In the genomic region with DNA sequence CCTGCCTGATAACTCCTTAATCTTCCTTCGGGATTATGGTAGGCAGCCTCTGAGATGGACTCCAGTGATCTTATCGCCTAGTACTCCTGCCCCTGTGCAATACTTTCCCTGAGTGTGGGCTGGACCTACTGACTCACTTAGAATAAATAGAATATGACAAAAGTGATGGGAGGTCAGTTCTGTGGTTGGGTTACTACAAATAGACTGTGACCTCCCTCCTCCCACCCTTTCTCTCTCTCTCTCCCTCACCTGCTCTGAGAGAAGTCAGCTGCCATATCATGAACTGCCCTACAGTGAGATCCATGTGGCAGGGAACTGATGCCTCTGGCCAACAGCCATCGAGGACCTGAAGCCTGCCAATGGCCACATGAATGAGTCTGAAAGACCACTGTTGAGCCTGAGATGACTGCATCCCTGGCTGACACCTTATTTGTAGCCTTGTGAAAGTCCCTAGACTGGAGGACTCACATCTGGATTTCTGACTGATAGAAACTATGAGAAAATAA, we compare ENCODE assay signal across 2 cellular contexts.
TF ChIP-seq lines count a peak whose summit lies in the region.

No MANE protein-coding gene starts in this region.

TF ChIP-seq in K562, 482 proteins besides CTCF, POLR2A, EP300 and RAD21 (continues in another document):
- peak; percentile 63; the same call in 1 of the 2 replicates for TF ChIP-seq JUN (IDR thresholded peaks at IDR 0.05; ENCODE audit: borderline replicate concordance, low read depth, low read length)
- TF ChIP-seq JUN (CRISPR knock-in tag; IDR thresholded peaks at IDR 0.05; ENCODE audit: borderline replicate concordance): no peak
- no peak for TF ChIP-seq NR2C2 (CRISPR knock-in tag; IDR thresholded peaks at IDR 0.05)
- TF ChIP-seq NR2C2 (tag; IDR thresholded peaks at IDR 0.05): peak; percentile 69; the same call in 1 of the 2 replicates
- no peak for TF ChIP-seq RFX5 (IDR thresholded peaks at IDR 0.05; ENCODE audit: low read depth, low read length)
- TF ChIP-seq ZNF583 (CRISPR knock-in tag; IDR thresholded peaks at IDR 0.05): no peak
- TF ChIP-seq, protein P1, sequence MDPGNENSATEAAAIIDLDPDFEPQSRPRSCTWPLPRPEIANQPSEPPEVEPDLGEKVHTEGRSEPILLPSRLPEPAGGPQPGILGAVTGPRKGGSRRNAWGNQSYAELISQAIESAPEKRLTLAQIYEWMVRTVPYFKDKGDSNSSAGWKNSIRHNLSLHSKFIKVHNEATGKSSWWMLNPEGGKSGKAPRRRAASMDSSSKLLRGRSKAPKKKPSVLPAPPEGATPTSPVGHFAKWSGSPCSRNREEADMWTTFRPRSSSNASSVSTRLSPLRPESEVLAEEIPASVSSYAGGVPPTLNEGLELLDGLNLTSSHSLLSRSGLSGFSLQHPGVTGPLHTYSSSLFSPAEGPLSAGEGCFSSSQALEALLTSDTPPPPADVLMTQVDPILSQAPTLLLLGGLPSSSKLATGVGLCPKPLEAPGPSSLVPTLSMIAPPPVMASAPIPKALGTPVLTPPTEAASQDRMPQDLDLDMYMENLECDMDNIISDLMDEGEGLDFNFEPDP (CRISPR knock-in tag; IDR thresholded peaks at IDR 0.05): no peak
- TF ChIP-seq ARNT (IDR thresholded peaks at IDR 0.05): no peak
- peak; percentile 17; the same call in 1 of the 2 replicates for TF ChIP-seq CTBP1 (IDR thresholded peaks at IDR 0.05; ENCODE audit: borderline replicate concordance)
- TF ChIP-seq MEF2D (tag; conservative IDR thresholded peaks at IDR 0.05; ENCODE audit: low read depth): peak; percentile 92
- TF ChIP-seq, protein P2, sequence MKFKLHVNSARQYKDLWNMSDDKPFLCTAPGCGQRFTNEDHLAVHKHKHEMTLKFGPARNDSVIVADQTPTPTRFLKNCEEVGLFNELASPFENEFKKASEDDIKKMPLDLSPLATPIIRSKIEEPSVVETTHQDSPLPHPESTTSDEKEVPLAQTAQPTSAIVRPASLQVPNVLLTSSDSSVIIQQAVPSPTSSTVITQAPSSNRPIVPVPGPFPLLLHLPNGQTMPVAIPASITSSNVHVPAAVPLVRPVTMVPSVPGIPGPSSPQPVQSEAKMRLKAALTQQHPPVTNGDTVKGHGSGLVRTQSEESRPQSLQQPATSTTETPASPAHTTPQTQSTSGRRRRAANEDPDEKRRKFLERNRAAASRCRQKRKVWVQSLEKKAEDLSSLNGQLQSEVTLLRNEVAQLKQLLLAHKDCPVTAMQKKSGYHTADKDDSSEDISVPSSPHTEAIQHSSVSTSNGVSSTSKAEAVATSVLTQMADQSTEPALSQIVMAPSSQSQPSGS (CRISPR knock-in tag; IDR thresholded peaks at IDR 0.05): peak; percentile 62; the same call in 1 of the 2 replicates
- TF ChIP-seq, protein P3, sequence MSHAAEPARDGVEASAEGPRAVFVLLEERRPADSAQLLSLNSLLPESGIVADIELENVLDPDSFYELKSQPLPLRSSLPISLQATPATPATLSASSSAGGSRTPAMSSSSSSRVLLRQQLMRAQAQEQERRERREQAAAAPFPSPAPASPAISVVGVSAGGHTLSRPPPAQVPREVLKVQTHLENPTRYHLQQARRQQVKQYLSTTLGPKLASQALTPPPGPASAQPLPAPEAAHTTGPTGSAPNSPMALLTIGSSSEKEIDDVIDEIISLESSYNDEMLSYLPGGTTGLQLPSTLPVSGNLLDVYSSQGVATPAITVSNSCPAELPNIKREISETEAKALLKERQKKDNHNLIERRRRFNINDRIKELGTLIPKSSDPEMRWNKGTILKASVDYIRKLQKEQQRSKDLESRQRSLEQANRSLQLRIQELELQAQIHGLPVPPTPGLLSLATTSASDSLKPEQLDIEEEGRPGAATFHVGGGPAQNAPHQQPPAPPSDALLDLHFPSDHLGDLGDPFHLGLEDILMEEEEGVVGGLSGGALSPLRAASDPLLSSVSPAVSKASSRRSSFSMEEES (CRISPR knock-in tag; IDR thresholded peaks at IDR 0.05): no peak
- no peak for TF ChIP-seq SMAD4 (CRISPR knock-in tag; conservative IDR thresholded peaks at IDR 0.05)
- TF ChIP-seq XRCC3 (IDR thresholded peaks at IDR 0.05): no peak
- TF ChIP-seq, protein P4, sequence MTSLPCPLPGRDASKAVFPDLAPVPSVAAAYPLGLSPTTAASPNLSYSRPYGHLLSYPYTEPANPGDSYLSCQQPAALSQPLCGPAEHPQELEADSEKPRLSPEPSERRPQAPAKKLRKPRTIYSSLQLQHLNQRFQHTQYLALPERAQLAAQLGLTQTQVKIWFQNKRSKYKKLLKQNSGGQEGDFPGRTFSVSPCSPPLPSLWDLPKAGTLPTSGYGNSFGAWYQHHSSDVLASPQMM (CRISPR knock-in tag; IDR thresholded peaks at IDR 0.05): no peak
- no peak for TF ChIP-seq FOXP1 (CRISPR knock-in tag; IDR thresholded peaks at IDR 0.05)
- no peak for TF ChIP-seq ZNF146 (CRISPR knock-in tag; IDR thresholded peaks at IDR 0.05; ENCODE audit: unreplicated experiment)
- no peak for TF ChIP-seq CBFA2T2 (conservative IDR thresholded peaks at IDR 0.05)
- TF ChIP-seq, protein P5, sequence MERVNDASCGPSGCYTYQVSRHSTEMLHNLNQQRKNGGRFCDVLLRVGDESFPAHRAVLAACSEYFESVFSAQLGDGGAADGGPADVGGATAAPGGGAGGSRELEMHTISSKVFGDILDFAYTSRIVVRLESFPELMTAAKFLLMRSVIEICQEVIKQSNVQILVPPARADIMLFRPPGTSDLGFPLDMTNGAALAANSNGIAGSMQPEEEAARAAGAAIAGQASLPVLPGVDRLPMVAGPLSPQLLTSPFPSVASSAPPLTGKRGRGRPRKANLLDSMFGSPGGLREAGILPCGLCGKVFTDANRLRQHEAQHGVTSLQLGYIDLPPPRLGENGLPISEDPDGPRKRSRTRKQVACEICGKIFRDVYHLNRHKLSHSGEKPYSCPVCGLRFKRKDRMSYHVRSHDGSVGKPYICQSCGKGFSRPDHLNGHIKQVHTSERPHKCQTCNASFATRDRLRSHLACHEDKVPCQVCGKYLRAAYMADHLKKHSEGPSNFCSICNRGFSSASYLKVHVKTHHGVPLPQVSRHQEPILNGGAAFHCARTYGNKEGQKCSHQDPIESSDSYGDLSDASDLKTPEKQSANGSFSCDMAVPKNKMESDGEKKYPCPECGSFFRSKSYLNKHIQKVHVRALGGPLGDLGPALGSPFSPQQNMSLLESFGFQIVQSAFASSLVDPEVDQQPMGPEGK (CRISPR knock-in tag; IDR thresholded peaks at IDR 0.05; ENCODE audit: borderline replicate concordance): no peak

TF ChIP-seq in WTC11, 78 proteins besides CTCF, POLR2A, EP300 and RAD21:
- TF ChIP-seq, protein P6, sequence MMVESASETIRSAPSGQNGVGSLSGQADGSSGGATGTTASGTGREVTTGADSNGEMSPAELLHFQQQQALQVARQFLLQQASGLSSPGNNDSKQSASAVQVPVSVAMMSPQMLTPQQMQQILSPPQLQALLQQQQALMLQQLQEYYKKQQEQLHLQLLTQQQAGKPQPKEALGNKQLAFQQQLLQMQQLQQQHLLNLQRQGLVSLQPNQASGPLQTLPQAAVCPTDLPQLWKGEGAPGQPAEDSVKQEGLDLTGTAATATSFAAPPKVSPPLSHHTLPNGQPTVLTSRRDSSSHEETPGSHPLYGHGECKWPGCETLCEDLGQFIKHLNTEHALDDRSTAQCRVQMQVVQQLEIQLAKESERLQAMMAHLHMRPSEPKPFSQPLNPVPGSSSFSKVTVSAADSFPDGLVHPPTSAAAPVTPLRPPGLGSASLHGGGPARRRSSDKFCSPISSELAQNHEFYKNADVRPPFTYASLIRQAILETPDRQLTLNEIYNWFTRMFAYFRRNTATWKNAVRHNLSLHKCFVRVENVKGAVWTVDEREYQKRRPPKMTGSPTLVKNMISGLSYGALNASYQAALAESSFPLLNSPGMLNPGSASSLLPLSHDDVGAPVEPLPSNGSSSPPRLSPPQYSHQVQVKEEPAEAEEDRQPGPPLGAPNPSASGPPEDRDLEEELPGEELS (CRISPR knock-in tag; IDR thresholded peaks at IDR 0.05): no peak
- TF ChIP-seq, protein P7, sequence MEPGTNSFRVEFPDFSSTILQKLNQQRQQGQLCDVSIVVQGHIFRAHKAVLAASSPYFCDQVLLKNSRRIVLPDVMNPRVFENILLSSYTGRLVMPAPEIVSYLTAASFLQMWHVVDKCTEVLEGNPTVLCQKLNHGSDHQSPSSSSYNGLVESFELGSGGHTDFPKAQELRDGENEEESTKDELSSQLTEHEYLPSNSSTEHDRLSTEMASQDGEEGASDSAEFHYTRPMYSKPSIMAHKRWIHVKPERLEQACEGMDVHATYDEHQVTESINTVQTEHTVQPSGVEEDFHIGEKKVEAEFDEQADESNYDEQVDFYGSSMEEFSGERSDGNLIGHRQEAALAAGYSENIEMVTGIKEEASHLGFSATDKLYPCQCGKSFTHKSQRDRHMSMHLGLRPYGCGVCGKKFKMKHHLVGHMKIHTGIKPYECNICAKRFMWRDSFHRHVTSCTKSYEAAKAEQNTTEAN (CRISPR knock-in tag; IDR thresholded peaks at IDR 0.05): no peak
- TF ChIP-seq GTF2I (CRISPR knock-in tag; conservative IDR thresholded peaks at IDR 0.05) (no peak), CBFB (CRISPR knock-in tag; IDR thresholded peaks at IDR 0.05; ENCODE audit: low read depth) (no peak), CREM (CRISPR knock-in tag; IDR thresholded peaks at IDR 0.05) (no peak), SMAD4 (CRISPR knock-in tag; IDR thresholded peaks at IDR 0.05) (no peak), TEAD4 (CRISPR knock-in tag; IDR thresholded peaks at IDR 0.05) (no peak), MYBL2 (CRISPR knock-in tag; IDR thresholded peaks at IDR 0.05) (no peak), FOXK1 (CRISPR knock-in tag; IDR thresholded peaks at IDR 0.05) (no peak), ATF1 (CRISPR knock-in tag; IDR thresholded peaks at IDR 0.05) (no peak), FOXP1 (CRISPR knock-in tag; IDR thresholded peaks at IDR 0.05; ENCODE audit: borderline replicate concordance) (no peak), CREB1 (CRISPR knock-in tag; IDR thresholded peaks at IDR 0.05) (no peak), GABPB1 (CRISPR knock-in tag; IDR thresholded peaks at IDR 0.05) (no peak), EMX1 (CRISPR knock-in tag; IDR thresholded peaks at IDR 0.05) (no peak), ETV6 (CRISPR knock-in tag; IDR thresholded peaks at IDR 0.05) (no peak)
- TF ChIP-seq, protein P8, sequence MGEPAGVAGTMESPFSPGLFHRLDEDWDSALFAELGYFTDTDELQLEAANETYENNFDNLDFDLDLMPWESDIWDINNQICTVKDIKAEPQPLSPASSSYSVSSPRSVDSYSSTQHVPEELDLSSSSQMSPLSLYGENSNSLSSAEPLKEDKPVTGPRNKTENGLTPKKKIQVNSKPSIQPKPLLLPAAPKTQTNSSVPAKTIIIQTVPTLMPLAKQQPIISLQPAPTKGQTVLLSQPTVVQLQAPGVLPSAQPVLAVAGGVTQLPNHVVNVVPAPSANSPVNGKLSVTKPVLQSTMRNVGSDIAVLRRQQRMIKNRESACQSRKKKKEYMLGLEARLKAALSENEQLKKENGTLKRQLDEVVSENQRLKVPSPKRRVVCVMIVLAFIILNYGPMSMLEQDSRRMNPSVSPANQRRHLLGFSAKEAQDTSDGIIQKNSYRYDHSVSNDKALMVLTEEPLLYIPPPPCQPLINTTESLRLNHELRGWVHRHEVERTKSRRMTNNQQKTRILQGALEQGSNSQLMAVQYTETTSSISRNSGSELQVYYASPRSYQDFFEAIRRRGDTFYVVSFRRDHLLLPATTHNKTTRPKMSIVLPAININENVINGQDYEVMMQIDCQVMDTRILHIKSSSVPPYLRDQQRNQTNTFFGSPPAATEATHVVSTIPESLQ (CRISPR knock-in tag; IDR thresholded peaks at IDR 0.05): no peak
- TF ChIP-seq, protein P9, sequence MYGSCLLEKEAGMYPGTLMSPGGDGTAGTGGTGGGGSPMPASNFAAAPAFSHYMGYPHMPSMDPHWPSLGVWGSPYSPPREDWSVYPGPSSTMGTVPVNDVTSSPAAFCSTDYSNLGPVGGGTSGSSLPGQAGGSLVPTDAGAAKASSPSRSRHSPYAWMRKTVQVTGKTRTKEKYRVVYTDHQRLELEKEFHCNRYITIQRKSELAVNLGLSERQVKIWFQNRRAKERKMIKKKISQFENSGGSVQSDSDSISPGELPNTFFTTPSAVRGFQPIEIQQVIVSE (CRISPR knock-in tag; IDR thresholded peaks at IDR 0.05; ENCODE audit: borderline replicate concordance): no peak
- TF ChIP-seq, protein P10, sequence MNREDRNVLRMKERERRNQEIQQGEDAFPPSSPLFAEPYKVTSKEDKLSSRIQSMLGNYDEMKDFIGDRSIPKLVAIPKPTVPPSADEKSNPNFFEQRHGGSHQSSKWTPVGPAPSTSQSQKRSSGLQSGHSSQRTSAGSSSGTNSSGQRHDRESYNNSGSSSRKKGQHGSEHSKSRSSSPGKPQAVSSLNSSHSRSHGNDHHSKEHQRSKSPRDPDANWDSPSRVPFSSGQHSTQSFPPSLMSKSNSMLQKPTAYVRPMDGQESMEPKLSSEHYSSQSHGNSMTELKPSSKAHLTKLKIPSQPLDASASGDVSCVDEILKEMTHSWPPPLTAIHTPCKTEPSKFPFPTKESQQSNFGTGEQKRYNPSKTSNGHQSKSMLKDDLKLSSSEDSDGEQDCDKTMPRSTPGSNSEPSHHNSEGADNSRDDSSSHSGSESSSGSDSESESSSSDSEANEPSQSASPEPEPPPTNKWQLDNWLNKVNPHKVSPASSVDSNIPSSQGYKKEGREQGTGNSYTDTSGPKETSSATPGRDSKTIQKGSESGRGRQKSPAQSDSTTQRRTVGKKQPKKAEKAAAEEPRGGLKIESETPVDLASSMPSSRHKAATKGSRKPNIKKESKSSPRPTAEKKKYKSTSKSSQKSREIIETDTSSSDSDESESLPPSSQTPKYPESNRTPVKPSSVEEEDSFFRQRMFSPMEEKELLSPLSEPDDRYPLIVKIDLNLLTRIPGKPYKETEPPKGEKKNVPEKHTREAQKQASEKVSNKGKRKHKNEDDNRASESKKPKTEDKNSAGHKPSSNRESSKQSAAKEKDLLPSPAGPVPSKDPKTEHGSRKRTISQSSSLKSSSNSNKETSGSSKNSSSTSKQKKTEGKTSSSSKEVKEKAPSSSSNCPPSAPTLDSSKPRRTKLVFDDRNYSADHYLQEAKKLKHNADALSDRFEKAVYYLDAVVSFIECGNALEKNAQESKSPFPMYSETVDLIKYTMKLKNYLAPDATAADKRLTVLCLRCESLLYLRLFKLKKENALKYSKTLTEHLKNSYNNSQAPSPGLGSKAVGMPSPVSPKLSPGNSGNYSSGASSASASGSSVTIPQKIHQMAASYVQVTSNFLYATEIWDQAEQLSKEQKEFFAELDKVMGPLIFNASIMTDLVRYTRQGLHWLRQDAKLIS (CRISPR knock-in tag; IDR thresholded peaks at IDR 0.05; ENCODE audit: borderline replicate concordance): no peak
- TF ChIP-seq, protein P2 (CRISPR knock-in tag; IDR thresholded peaks at IDR 0.05; ENCODE audit: borderline replicate concordance, low read depth): no peak
- TF ChIP-seq, protein P11, sequence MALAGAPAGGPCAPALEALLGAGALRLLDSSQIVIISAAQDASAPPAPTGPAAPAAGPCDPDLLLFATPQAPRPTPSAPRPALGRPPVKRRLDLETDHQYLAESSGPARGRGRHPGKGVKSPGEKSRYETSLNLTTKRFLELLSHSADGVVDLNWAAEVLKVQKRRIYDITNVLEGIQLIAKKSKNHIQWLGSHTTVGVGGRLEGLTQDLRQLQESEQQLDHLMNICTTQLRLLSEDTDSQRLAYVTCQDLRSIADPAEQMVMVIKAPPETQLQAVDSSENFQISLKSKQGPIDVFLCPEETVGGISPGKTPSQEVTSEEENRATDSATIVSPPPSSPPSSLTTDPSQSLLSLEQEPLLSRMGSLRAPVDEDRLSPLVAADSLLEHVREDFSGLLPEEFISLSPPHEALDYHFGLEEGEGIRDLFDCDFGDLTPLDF (CRISPR knock-in tag; IDR thresholded peaks at IDR 0.05): no peak
